Comparison of ENCODE assay signal across 9 cellular contexts in the genomic region with DNA sequence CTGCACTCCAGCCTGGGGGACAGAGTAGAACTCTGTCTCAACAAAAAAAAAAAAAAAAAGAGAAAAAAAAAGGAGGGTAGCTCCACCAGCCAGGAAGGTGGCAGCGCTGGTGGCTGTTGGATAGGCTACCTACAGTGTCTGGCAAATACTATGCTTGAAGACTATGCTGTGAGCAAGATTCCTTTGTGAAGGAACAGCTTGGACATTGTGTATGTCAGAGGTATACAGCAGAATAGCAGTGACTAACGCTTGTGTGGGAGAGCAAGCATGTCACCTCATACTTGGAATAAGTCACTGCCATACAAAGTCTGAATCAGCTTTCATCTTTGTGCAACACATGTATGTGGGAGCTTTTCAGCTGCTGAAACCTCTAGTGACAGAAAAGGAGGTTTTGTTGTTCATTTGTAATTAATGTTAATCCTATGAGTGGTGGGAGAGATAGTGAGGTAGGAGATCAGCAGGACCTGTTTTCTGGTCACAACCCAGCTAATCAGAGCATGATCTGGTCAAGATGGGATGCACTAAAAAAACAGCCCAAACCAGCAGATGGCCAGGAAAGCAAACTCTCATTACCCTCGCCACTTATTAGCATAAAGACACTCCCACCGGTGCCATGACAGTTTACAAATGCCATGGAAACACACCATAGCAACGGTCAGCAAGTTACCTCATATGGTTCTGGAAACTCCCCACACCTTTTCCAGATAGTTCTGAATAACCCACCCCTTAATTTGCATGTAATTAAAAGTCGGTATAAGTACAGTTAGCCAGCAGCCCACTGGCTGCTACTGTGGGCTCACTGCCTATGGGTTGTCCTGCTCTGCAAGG. TPM values are rescaled to one million over a fixed set of nuclear protein-coding genes. Genes with fewer than 3 reads are reported as not detected.
DNase-seq lines count a peak whose midpoint lies in the region; ATAC-seq and TF ChIP-seq lines count a peak whose summit lies in the region.
"Had no signal": no experiment of that assay in that cellular context is flagged by ENCODE, and none has a peak within 500 bp of the region (broad histone marks: within the 10 kb centered on the region; RNA-seq: fewer than 3 reads in every experiment).

No MANE protein-coding gene starts in this region.

- peaks cover 3% of the 10 kb centered on the region; the same call in 1 of the 2 replicates for H4K20me1 ChIP-seq in OCI-LY3 (ENCODE audit: insufficient read depth, low read length)

- H3K27ac Mint-ChIP-seq in type B pancreatic cell = peak overlapping the region; percentile 24
- H3K27ac Mint-ChIP-seq in mesothelial cell of epicardium = no peak overlapping the region

- H3K27ac ChIP-seq in cardiac muscle cell (no peak overlapping the region), OCI-LY3 (ENCODE audit: low read length) (no peak overlapping the region), right cardiac atrium (ENCODE audit: low read length) (no peak overlapping the region), esophagus muscularis mucosa (replicated peaks in 1 of 4) (no peak overlapping the region)

- TF ChIP-seq CTCF in cardiac muscle cell (IDR thresholded peaks at IDR 0.05; ENCODE audit: low read depth, low read length) (no peak), OCI-LY3 (IDR thresholded peaks at IDR 0.05; ENCODE audit: low read depth, low read length) (no peak), fibroblast of mammary gland (conservative IDR thresholded peaks at IDR 0.05; ENCODE audit: control insufficient read depth, insufficient read depth, low read depth, low read length) (no peak), type B pancreatic cell (conservative IDR thresholded peaks at IDR 0.05) (no peak), esophagus muscularis mucosa (IDR thresholded peaks at IDR 0.05) (no peak), mesothelial cell of epicardium (IDR thresholded peaks at IDR 0.05; ENCODE audit: unreplicated experiment) (no peak)

- H3K4me3 ChIP-seq in cardiac muscle cell (no peak overlapping the region), OCI-LY3 (ENCODE audit: low read length) (no peak overlapping the region), fibroblast of mammary gland (ENCODE audit: control insufficient read depth, low read depth, low read length) (no peak overlapping the region), right cardiac atrium (ENCODE audit: low read length) (no peak overlapping the region), esophagus muscularis mucosa (no peak overlapping the region)
- H3K4me3 ChIP-seq: lung had no signal

- no peaks in the 10 kb centered on the region for H3K79me2 ChIP-seq in OCI-LY3 (ENCODE audit: low read length)

- no peaks in the 10 kb centered on the region for H3K27me3 ChIP-seq in cardiac muscle cell
- H3K27me3 ChIP-seq in OCI-LY3 (ENCODE audit: low read depth, low read length) = peaks cover 13% of the 10 kb centered on the region; the same call in 1 of the 2 replicates
- no peaks in the 10 kb centered on the region for H3K27me3 ChIP-seq in right cardiac atrium (ENCODE audit: control insufficient read depth, insufficient read depth)
- H3K27me3 ChIP-seq in esophagus muscularis mucosa = peaks cover 0 to 60% (median 2%) of the 10 kb centered on the region in 4 donors

- H3K4me1 ChIP-seq in cardiac muscle cell (ENCODE audit: low read depth) (no peaks in the 10 kb centered on the region), OCI-LY3 (ENCODE audit: low read length) (peaks cover 11% of the 10 kb centered on the region), right cardiac atrium (ENCODE audit: control insufficient read depth, insufficient read depth, low read length) (no peaks in the 10 kb centered on the region), esophagus muscularis mucosa (no peaks in the 10 kb centered on the region)

- H3K9me3 ChIP-seq in cardiac muscle cell (ENCODE audit: low read depth) (no peaks in the 10 kb centered on the region), OCI-LY3 (ENCODE audit: insufficient read depth, low read length) (no peaks in the 10 kb centered on the region), right cardiac atrium (ENCODE audit: control insufficient read depth, low read length) (no peaks in the 10 kb centered on the region), esophagus muscularis mucosa (no peaks in the 10 kb centered on the region)

- H3K36me3 Mint-ChIP-seq in type B pancreatic cell = no peaks in the 10 kb centered on the region
- H3K36me3 Mint-ChIP-seq in mesothelial cell of epicardium = no peaks in the 10 kb centered on the region

- DNase-seq in cardiac muscle cell (ENCODE audit: low read depth in 1 of 2, low spot score in 1 of 2) = peak; percentile 13 to 56
- DNase-seq in Right ventricle myocardium superior = no peak
- DNase-seq in fibroblast of mammary gland (ENCODE audit: low read depth) = peak; percentile 82
- no peak for DNase-seq in type B pancreatic cell (ENCODE audit: extremely low spot score, unreplicated experiment)
- DNase-seq in right cardiac atrium = no peak
- no peak for DNase-seq in esophagus muscularis mucosa (ENCODE audit: extremely low spot score)
- no peak for DNase-seq in mesothelial cell of epicardium (ENCODE audit: low spot score in 2 of 2, unreplicated experiment in 2 of 2)

- H2AFZ ChIP-seq in OCI-LY3 (ENCODE audit: low read depth, low read length) = no peak overlapping the region

- H3K36me3 ChIP-seq in cardiac muscle cell (no peaks in the 10 kb centered on the region), OCI-LY3 (replicated peaks; ENCODE audit: low read depth, low read length) (no peaks in the 10 kb centered on the region), esophagus muscularis mucosa (no peaks in the 10 kb centered on the region)

- TF ChIP-seq POLR2A in esophagus muscularis mucosa (IDR thresholded peaks at IDR 0.05; ENCODE audit: low read depth) = no peak

- WGBS in right cardiac atrium = 52% methylated on average over 6 of the region's 6 CpGs
- 58% methylated on average over 6 of the region's 6 CpGs for WGBS in esophagus muscularis mucosa

- H3K4me3 Mint-ChIP-seq in type B pancreatic cell = no peak overlapping the region
- H3K4me3 Mint-ChIP-seq in mesothelial cell of epicardium = no peak overlapping the region

- intact Hi-C loops in Right ventricle myocardium superior (cut with DNase I) (no loop called here), right cardiac atrium (cut with DNase I) (no loop called here), esophagus muscularis mucosa (cut with DNase I) (no loop called here)

- no peak for ATAC-seq in Right ventricle myocardium superior (ENCODE audit: poor library complexity)
- ATAC-seq in right cardiac atrium = no peak

- H3K9ac ChIP-seq in OCI-LY3 (ENCODE audit: low read length) = no peak overlapping the region

- 0 out of 2 replicates have a peak overlapping the region, but pooled peaks have one; percentile 3 for H3K4me2 ChIP-seq in OCI-LY3 (ENCODE audit: low read length)

- TF ChIP-seq EP300 in esophagus muscularis mucosa (IDR thresholded peaks at IDR 0.05) = no peak

- H3K9me3 Mint-ChIP-seq in type B pancreatic cell = no peaks in the 10 kb centered on the region
- H3K9me3 Mint-ChIP-seq in mesothelial cell of epicardium = no peaks in the 10 kb centered on the region

- H3K27me3 Mint-ChIP-seq in type B pancreatic cell (peaks cover 28% of the 10 kb centered on the region), mesothelial cell of epicardium (ENCODE audit: low read depth) (peaks cover 51% of the 10 kb centered on the region)

- H3K4me1 Mint-ChIP-seq in type B pancreatic cell (ENCODE audit: unreplicated experiment) (no peaks in the 10 kb centered on the region), mesothelial cell of epicardium (peaks cover 3% of the 10 kb centered on the region)

RNA-seq across cellular contexts. Expression of gene ITGAD, which starts 6.8 kb away (rescaled TPM):
- total RNA-seq in cardiac muscle cell = not detected in 2 replicates
- 0.31 TPM in 1 of 2 replicates, not detected in the other for polyA plus RNA-seq in cardiac muscle cell
- total RNA-seq in Right ventricle myocardium superior = not detected
- total RNA-seq in type B pancreatic cell (ENCODE audit: low replicate concordance) = not detected in 2 replicates
- not detected for total RNA-seq in right cardiac atrium
- polyA plus RNA-seq in right cardiac atrium = not detected
- under 1 TPM in 1 of 4 donors, not detected in 3; 0.50 TPM for total RNA-seq in esophagus muscularis mucosa
- total RNA-seq in mesothelial cell of epicardium = not detected in 3 replicates

RNA-seq across cellular contexts. Expression of gene ITGAX, which starts 31.4 kb away (rescaled TPM):
- total RNA-seq in cardiac muscle cell (0.53 and 0.69 TPM in 2 replicates), Right ventricle myocardium superior (1.2 TPM), type B pancreatic cell (ENCODE audit: low replicate concordance) (not detected in 2 replicates), right cardiac atrium (1 to 10 TPM; 1.6 to 2.1 (median 1.9) TPM), esophagus muscularis mucosa (10 to 100 TPM in 1 of 4 donors, 1 to 10 TPM in 2, under 1 TPM in 1; 0.71 to 11.3 (median 3.4) TPM), mesothelial cell of epicardium (not detected in 3 replicates)
- polyA plus RNA-seq in cardiac muscle cell (not detected in 2 replicates), right cardiac atrium (1.1 TPM)

RNA-seq across cellular contexts. Expression of gene COX6A2, which starts 41.8 kb away (rescaled TPM):
- 40.7 and 69.7 TPM in 2 replicates for total RNA-seq in cardiac muscle cell
- 166 and 187 TPM in 2 replicates for polyA plus RNA-seq in cardiac muscle cell
- 1,514 TPM for total RNA-seq in Right ventricle myocardium superior
- not detected in 2 replicates for total RNA-seq in type B pancreatic cell (ENCODE audit: low replicate concordance)
- 1,000 to 10,000 TPM in 2 of 4 donors, 100 to 1,000 TPM in 2; 574 to 1,093 (median 918) TPM for total RNA-seq in right cardiac atrium
- polyA plus RNA-seq in right cardiac atrium = 4,696 TPM
- 1 to 10 TPM in 1 of 4 donors, not detected in 3; 1.3 TPM for total RNA-seq in esophagus muscularis mucosa
- total RNA-seq in mesothelial cell of epicardium = not detected in 3 replicates
- total RNA-seq: lung had no signal
- polyA plus RNA-seq: lung had no signal

RNA-seq across cellular contexts. Expression of gene ZNF843, which starts 56.2 kb away (rescaled TPM):
- total RNA-seq in cardiac muscle cell (10.3 and 14.0 TPM in 2 replicates), Right ventricle myocardium superior (1.9 TPM), type B pancreatic cell (ENCODE audit: low replicate concordance) (1.2 and 1.9 TPM in 2 replicates), right cardiac atrium (1 to 10 TPM; 2.1 to 4.2 (median 3.1) TPM), esophagus muscularis mucosa (1 to 10 TPM in 2 of 4 donors, under 1 TPM in 2; 0.50 to 1.9 (median 1.3) TPM), mesothelial cell of epicardium (2.7 to 3.6 TPM (median 3.2 TPM) in 3 replicates)
- polyA plus RNA-seq in cardiac muscle cell (4.1 and 4.3 TPM in 2 replicates), right cardiac atrium (1.8 TPM)

Comparison
In these comparisons a context has a peak if more than half of its experiments do, and no peak if none do; other contexts are left out.
1. DNase-seq: peak in cardiac muscle cell (2 of 2) and fibroblast of mammary gland (single experiment); none in Right ventricle myocardium superior (single experiment), type B pancreatic cell (single experiment), right cardiac atrium (0 of 3), esophagus muscularis mucosa (single experiment) and mesothelial cell of epicardium (0 of 2).
2. RNA of gene COX6A2, which starts 41.8 kb away (total RNA-seq): 1,514 TPM in Right ventricle myocardium superior (single experiment), 574 to 1,093 TPM in right cardiac atrium and 40.7 to 69.7 TPM in cardiac muscle cell; 1.3 TPM in esophagus muscularis mucosa, not detected in type B pancreatic cell and not detected in mesothelial cell of epicardium; every median in the first group is over 10 times any median in the second.